1 cellular context compared by ENCODE assay signal in the genomic region with DNA sequence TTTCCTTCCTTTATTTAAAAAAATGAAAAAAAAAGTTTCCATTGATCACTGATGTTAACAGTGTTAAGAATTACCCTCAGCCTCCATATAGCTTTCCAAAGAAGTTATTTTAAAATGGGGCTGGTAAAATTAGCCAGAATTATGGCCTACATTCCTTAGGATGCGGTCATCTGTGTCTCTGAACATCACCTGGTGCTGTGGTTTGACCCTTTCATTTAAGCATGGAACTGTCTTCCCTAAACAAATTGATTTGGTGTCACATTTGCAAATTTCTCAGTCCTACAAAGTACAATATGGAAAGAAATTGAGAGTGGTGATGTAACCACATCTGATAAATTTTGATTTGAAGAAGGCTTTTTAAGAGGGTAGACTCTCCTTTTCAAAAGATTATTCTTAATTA.
TF ChIP-seq lines count a peak whose summit lies in the region.

No MANE protein-coding gene starts in this region.

TF ChIP-seq in HCT116, 20 proteins besides CTCF, POLR2A, EP300 and RAD21 (continued from another document):
- TF ChIP-seq, protein P1, sequence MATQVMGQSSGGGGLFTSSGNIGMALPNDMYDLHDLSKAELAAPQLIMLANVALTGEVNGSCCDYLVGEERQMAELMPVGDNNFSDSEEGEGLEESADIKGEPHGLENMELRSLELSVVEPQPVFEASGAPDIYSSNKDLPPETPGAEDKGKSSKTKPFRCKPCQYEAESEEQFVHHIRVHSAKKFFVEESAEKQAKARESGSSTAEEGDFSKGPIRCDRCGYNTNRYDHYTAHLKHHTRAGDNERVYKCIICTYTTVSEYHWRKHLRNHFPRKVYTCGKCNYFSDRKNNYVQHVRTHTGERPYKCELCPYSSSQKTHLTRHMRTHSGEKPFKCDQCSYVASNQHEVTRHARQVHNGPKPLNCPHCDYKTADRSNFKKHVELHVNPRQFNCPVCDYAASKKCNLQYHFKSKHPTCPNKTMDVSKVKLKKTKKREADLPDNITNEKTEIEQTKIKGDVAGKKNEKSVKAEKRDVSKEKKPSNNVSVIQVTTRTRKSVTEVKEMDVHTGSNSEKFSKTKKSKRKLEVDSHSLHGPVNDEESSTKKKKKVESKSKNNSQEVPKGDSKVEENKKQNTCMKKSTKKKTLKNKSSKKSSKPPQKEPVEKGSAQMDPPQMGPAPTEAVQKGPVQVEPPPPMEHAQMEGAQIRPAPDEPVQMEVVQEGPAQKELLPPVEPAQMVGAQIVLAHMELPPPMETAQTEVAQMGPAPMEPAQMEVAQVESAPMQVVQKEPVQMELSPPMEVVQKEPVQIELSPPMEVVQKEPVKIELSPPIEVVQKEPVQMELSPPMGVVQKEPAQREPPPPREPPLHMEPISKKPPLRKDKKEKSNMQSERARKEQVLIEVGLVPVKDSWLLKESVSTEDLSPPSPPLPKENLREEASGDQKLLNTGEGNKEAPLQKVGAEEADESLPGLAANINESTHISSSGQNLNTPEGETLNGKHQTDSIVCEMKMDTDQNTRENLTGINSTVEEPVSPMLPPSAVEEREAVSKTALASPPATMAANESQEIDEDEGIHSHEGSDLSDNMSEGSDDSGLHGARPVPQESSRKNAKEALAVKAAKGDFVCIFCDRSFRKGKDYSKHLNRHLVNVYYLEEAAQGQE (IDR thresholded peaks at IDR 0.05; ENCODE audit: low read depth): no peak
- no peak for TF ChIP-seq EZH2phosphoT487 (IDR thresholded peaks at IDR 0.05; ENCODE audit: borderline replicate concordance)
